In the genomic region with DNA sequence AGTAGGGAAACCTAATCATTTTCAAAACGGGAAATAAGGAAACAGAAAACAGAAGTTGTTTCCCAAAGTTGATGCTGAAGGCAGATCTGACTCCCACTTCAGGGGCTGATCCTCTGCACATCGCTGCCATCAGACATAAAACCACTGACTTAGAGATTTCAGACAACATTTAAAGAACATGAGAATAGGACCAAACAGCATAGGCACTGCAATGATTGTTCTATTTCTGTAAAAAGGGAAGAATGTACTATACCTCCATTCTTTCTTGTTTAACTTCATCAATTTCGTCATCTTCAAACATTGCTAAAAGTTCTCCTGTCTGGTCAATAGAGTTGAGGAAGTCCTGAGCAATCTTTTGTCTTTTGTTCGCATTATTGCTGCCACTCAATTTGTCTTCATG, we compare ENCODE assay signal across 15 cellular contexts.
"Had no signal": no experiment of that assay in that cellular context is flagged by ENCODE, and none has a peak within 500 bp of the region (broad histone marks: within the 10 kb centered on the region; RNA-seq: fewer than 3 reads in every experiment).

No MANE protein-coding gene starts in this region.

- H3K4me3 ChIP-seq: ascending aorta, breast epithelium, neural progenitor cell, thoracic aorta, uterus had no signal

- DNase-seq: activated CD4-positive, alpha-beta T cell treated with anti-CD3 and anti-CD28 coated beads for 1 hour; activated CD4-positive, alpha-beta T cell treated with anti-CD3 and anti-CD28 coated beads, Interleukin-2, amount 50 U/mL, for 48 hours; activated naive CD4-positive, alpha-beta T cell treated with anti-CD3 and anti-CD28 coated beads for 36 hours; activated naive CD8-positive, alpha-beta T cell treated with anti-CD3 and anti-CD28 coated beads, Interleukin-2, amount 50 U/mL, for 24 hours; cerebellar nuclear complex; effector memory CD4-positive, alpha-beta T cell; foreskin keratinocyte; retina; uterus had no signal

- ATAC-seq: activated naive CD8-positive, alpha-beta T cell treated with anti-CD3 and anti-CD28 coated beads, Interleukin-2, amount 50 U/mL, for 24 hours; activated T-helper 17 cell treated with anti-CD3 and anti-CD28 coated beads, Interleukin-2, amount 50 U/mL, for 72 hours; foreskin keratinocyte; stimulated activated effector memory CD8-positive, alpha-beta T cell treated with anti-CD3 and anti-CD28 coated beads, Interleukin-12 subunit alpha, Interleukin-12 subunit beta, amount 100 ng/mL, for 72 hours had no signal
